ENCODE assay signal across 6 cellular contexts in genomic region chr6:29218056-29218455, GRCh38. TPM values are rescaled to one million over a fixed set of nuclear protein-coding genes. Genes with fewer than 3 reads are reported as not detected.
"Had no signal": no experiment of that assay in that cellular context is flagged by ENCODE, and none has a peak within 500 bp of the region (broad histone marks: within the 10 kb centered on the region; RNA-seq: fewer than 3 reads in every experiment).

No MANE protein-coding gene starts in this region.

RNA-seq across cellular contexts. Expression of gene OR2J2, which starts 47.3 kb away (rescaled TPM):
- total RNA-seq: HepG2, HT-29, HT1080, IMR-90, K562 had no signal
- polyA plus RNA-seq: IgD-negative memory B cell, IMR-90, K562 had no signal
